In genomic region chr16:68436581-68436980, GRCh38 we compare ENCODE assay signal across 2 cellular contexts.
TF ChIP-seq lines count a peak whose summit lies in the region.

No MANE protein-coding gene starts in this region.

TF ChIP-seq in HepG2, 621 proteins besides CTCF, POLR2A, EP300 and RAD21:
- TF ChIP-seq SIN3A (IDR thresholded peaks at IDR 0.05; ENCODE audit: borderline replicate concordance, low read depth, low read length) = no peak
- no peak for TF ChIP-seq KDM1A (CRISPR knock-in tag; IDR thresholded peaks at IDR 0.05)
- TF ChIP-seq ZNF101 (CRISPR knock-in tag; IDR thresholded peaks at IDR 0.05; ENCODE audit: borderline replicate concordance, low read depth) = no peak
- no peak for TF ChIP-seq KMT2A (CRISPR knock-in tag; IDR thresholded peaks at IDR 0.05)
- TF ChIP-seq SIN3B (IDR thresholded peaks at IDR 0.05; ENCODE audit: low read length) = no peak
- TF ChIP-seq THAP8 (CRISPR knock-in tag; IDR thresholded peaks at IDR 0.05; ENCODE audit: borderline replicate concordance) = no peak
- TF ChIP-seq HMG20B (CRISPR knock-in tag; conservative IDR thresholded peaks at IDR 0.05) = no peak
- no peak for TF ChIP-seq ZBTB37 (CRISPR knock-in tag; IDR thresholded peaks at IDR 0.05)
- TF ChIP-seq MATR3 (CRISPR knock-in tag; IDR thresholded peaks at IDR 0.05) = no peak
TF ChIP-seq in HepG2: peak in this region for 0.

TF ChIP-seq in endothelial cell of umbilical vein, 7 proteins besides CTCF, POLR2A, EP300 and RAD21:
- TF ChIP-seq EZH2 (IDR thresholded peaks at IDR 0.05; ENCODE audit: borderline replicate concordance, low read depth, low read length, severe bottlenecking) (no peak), JUN (IDR thresholded peaks at IDR 0.05; ENCODE audit: borderline replicate concordance, insufficient read depth, insufficient read length, low read depth) (no peak), POLR2AphosphoS5 (IDR thresholded peaks at IDR 0.05; ENCODE audit: insufficient read depth, low read depth, low read length) (no peak), GATA2 (IDR thresholded peaks at IDR 0.05; ENCODE audit: insufficient read depth, insufficient read length, low read depth, low read length) (no peak), MAX (IDR thresholded peaks at IDR 0.05; ENCODE audit: insufficient read depth, insufficient read length) (no peak), MYC (IDR thresholded peaks at IDR 0.05; ENCODE audit: low read depth, low read length) (no peak), FOS (IDR thresholded peaks at IDR 0.05; ENCODE audit: borderline replicate concordance, insufficient read depth, low read length) (no peak)
TF ChIP-seq in endothelial cell of umbilical vein: peak in this region for 0.
